ENCODE assay signal across 10 cellular contexts in the genomic region with DNA sequence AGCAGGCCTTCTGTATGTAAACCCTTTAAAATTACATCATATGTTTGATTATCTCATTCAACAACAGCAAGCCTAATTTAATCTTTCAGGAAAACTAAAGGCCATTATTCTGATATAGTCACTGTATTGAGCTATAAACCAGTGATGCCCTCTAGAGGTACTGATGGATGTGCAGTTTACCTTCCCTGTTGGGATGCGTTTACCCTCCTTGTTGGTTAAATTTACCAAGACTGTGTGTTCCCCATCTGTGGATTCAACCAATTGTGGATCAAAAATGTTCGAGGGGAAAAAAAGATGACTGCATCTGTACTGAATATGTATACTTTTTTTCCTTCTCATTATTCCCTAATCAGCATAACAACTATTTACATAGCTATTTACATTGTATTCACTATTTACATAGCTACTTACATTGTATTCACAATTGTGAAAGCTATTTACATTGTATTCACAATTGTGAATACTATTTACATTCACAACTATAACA. TPM values are rescaled to one million over a fixed set of nuclear protein-coding genes. Genes with fewer than 3 reads are reported as not detected.
DNase-seq lines count a peak whose midpoint lies in the region; ATAC-seq and TF ChIP-seq lines count a peak whose summit lies in the region.
"Had no signal": no experiment of that assay in that cellular context is flagged by ENCODE, and none has a peak within 500 bp of the region (broad histone marks: within the 10 kb centered on the region; RNA-seq: fewer than 3 reads in every experiment).

No MANE protein-coding gene starts in this region.

- H3K4me3 ChIP-seq in PC-3 (ENCODE audit: low read length) (no peak overlapping the region), fibroblast of mammary gland (ENCODE audit: control insufficient read depth, low read depth, low read length) (no peak overlapping the region), colonic mucosa (no peak overlapping the region)
- H3K4me3 ChIP-seq: SJCRH30 had no signal

- peaks cover 16 to 29% of the 10 kb centered on the region in 2 donors for H3K4me1 Mint-ChIP-seq in stimulated activated naive B cell treated with anti-CD40 and anti-IgM and Interleukin-4, amounts not matched to agents 10 μg/mL and 1 μg/mL and 100 μg/mL, for 72 hours

- H3K9me3 ChIP-seq in PC-3 (ENCODE audit: low read length) (no peaks in the 10 kb centered on the region), colonic mucosa (no peaks in the 10 kb centered on the region)

- no peaks in the 10 kb centered on the region for H3F3A ChIP-seq in PC-3 (ENCODE audit: low read length, unreplicated experiment)

- ATAC-seq in PC-3: peak; percentile 63; the same call in 1 of the 2 replicates
- no peak for ATAC-seq in stimulated activated naive B cell treated with anti-CD40 and anti-IgM and Interleukin-4, amounts not matched to agents 10 μg/mL and 1 μg/mL and 100 μg/mL, for 72 hours (replicated peaks)

- no peaks in the 10 kb centered on the region for H3K27me3 ChIP-seq in PC-3 (ENCODE audit: low read length)
- no peaks in the 10 kb centered on the region for H3K27me3 ChIP-seq in colonic mucosa
- H3K27me3 ChIP-seq: SJCRH30 had no signal

- no peak overlapping the region for H3K4me2 ChIP-seq in PC-3 (ENCODE audit: low read length)

- BruUV-seq in PC-3 (replicated peaks; lab: Mats Ljungman, UMichigan): no TSS peak

- H3K27ac Mint-ChIP-seq in stimulated activated naive B cell treated with anti-CD40 and anti-IgM and Interleukin-4, amounts not matched to agents 10 μg/mL and 1 μg/mL and 100 μg/mL, for 72 hours: no peak overlapping the region

- H3K27ac ChIP-seq in 22Rv1 (peak overlapping the region; percentile 52), PC-3 (ENCODE audit: low read length) (no peak overlapping the region), colonic mucosa (no peak overlapping the region)
- H3K27ac ChIP-seq: SJCRH30 had no signal

- no peak overlapping the region for H3K4me3 Mint-ChIP-seq in stimulated activated naive B cell treated with anti-CD40 and anti-IgM and Interleukin-4, amounts not matched to agents 10 μg/mL and 1 μg/mL and 100 μg/mL, for 72 hours
- H3K4me3 Mint-ChIP-seq: activated T-cell treated with anti-CD3 and anti-CD28 coated beads, Interleukin-2, amount 50 U/mL, for 4 hours had no signal

- TF ChIP-seq CTCF in 22Rv1 (IDR thresholded peaks at IDR 0.05) (peak; percentile 27), PC-3 (conservative IDR thresholded peaks at IDR 0.05; ENCODE audit: low read depth, low read length) (peak; percentile 36; the same call in 1 of the 2 replicates), fibroblast of mammary gland (conservative IDR thresholded peaks at IDR 0.05; ENCODE audit: control insufficient read depth, insufficient read depth, low read depth, low read length) (peak; percentile 51), colonic mucosa (IDR thresholded peaks at IDR 0.05) (no peak)

- H4K20me1 ChIP-seq in PC-3 (ENCODE audit: low read length): no peaks in the 10 kb centered on the region

- peaks cover 40 to 54% of the 10 kb centered on the region in 2 donors for H3K36me3 Mint-ChIP-seq in stimulated activated naive B cell treated with anti-CD40 and anti-IgM and Interleukin-4, amounts not matched to agents 10 μg/mL and 1 μg/mL and 100 μg/mL, for 72 hours

- H3K9me2 ChIP-seq in PC-3 (replicated peaks; ENCODE audit: low read length): no peaks in the 10 kb centered on the region

- no peak overlapping the region for H2AFZ ChIP-seq in PC-3 (ENCODE audit: low read length)

- H3K9ac ChIP-seq in PC-3 (ENCODE audit: low read length) (no peak overlapping the region), colonic mucosa (ENCODE audit: low read depth in 2 of 2, low read length in 2 of 2) (no peak overlapping the region)

- H3K36me3 ChIP-seq in PC-3 (ENCODE audit: low read depth, low read length) (peaks cover 27% of the 10 kb centered on the region), colonic mucosa (no peaks in the 10 kb centered on the region)

- H3K4me1 ChIP-seq in PC-3 (ENCODE audit: insufficient read depth, low read length) (no peaks in the 10 kb centered on the region), colonic mucosa (no peaks in the 10 kb centered on the region)
- H3K4me1 ChIP-seq: SJCRH30 had no signal

- H3K79me2 ChIP-seq in PC-3 (ENCODE audit: low read length): peaks cover 29% of the 10 kb centered on the region

- peaks cover 14 to 19% of the 10 kb centered on the region in 2 donors for H3K9me3 Mint-ChIP-seq in stimulated activated naive B cell treated with anti-CD40 and anti-IgM and Interleukin-4, amounts not matched to agents 10 μg/mL and 1 μg/mL and 100 μg/mL, for 72 hours

- CTCF ChIA-PET in PC-3 (lab: Charles Lee): interaction anchor here (0.6 to 1.0 kb wide), 3 partner anchors 76 to 886 kb away, joined by 3 read pairs; no protein-coding TSS in a partner anchor

- intact Hi-C loops in PC-3 (cut with micrococcal nuclease) (loop anchor here (1.0 to 5.0 kb wide), 2 partner anchors 145 to 786 kb away; a partner anchor contains a TSS), colonic mucosa (cut with DNase I) (loop anchor here (5.0 kb wide), 2 partner anchors 76 to 271 kb away; no protein-coding TSS in a partner anchor)

- POLR2A ChIA-PET in PC-3 (lab: Charles Lee; ENCODE audit: unreplicated experiment): no interaction called here

- DNase-seq in G401 (ENCODE audit: low spot score) (peak; percentile 15), PC-3 (peak; percentile 21), fibroblast of mammary gland (ENCODE audit: low read depth) (peak; percentile 27), colonic mucosa (no peak), mesenteric fat pad (ENCODE audit: low spot score) (no peak)
- DNase-seq in central memory CD4-positive, alpha-beta T cell: no peak
- no peak for DNase-seq in stimulated activated naive B cell treated with anti-CD40 and anti-IgM and Interleukin-4, amounts not matched to agents 10 μg/mL and 1 μg/mL and 100 μg/mL, for 72 hours
- DNase-seq: activated T-cell treated with anti-CD3 and anti-CD28 coated beads, Interleukin-2, amount 50 U/mL, for 4 hours had no signal

- H3K27me3 Mint-ChIP-seq in stimulated activated naive B cell treated with anti-CD40 and anti-IgM and Interleukin-4, amounts not matched to agents 10 μg/mL and 1 μg/mL and 100 μg/mL, for 72 hours: no peaks in the 10 kb centered on the region

- in situ Hi-C loops in G401 (cut with HindIII; ENCODE audit: low sequenced_read_pairs): no loop called here

RNA-seq across cellular contexts. Expression of a gene that starts 3.7 kb away (rescaled TPM):
- total RNA-seq in G401 (2014; rRNA removed; shearing (Covaris generic)): not detected in 2 replicates
- total RNA-seq in PC-3 (2014; rRNA removed): 0.07 TPM in 1 of 2 replicates, not detected in the other
- total RNA-seq in colonic mucosa: under 1 TPM in 1 of 2 donors, not detected in 1; 0.30 TPM
- not detected for total RNA-seq in mesenteric fat pad

RNA-seq across cellular contexts. Expression of a gene that starts 9.9 kb away (rescaled TPM):
- 30.0 and 36.4 TPM in 2 replicates for total RNA-seq in G401 (2014; rRNA removed; shearing (Covaris generic))
- total RNA-seq in PC-3 (2014; rRNA removed) (8.2 and 10.2 TPM in 2 replicates), colonic mucosa (10 to 100 TPM in 1 of 2 donors, 1 to 10 TPM in 1; 9.5 to 10.1 TPM), mesenteric fat pad (10.1 TPM)

RNA-seq across cellular contexts. Expression of a gene that starts 10.1 kb away (rescaled TPM):
- 12.8 and 23.6 TPM in 2 replicates for total RNA-seq in G401 (2014; rRNA removed; shearing (Covaris generic))
- total RNA-seq in PC-3 (2014; rRNA removed): 4.5 and 4.8 TPM in 2 replicates
- total RNA-seq in colonic mucosa: 10 to 100 TPM in 1 of 2 donors, 1 to 10 TPM in 1; 9.3 to 17.4 TPM
- total RNA-seq in mesenteric fat pad: 21.6 TPM

RNA-seq across cellular contexts. Expression of a gene that starts 47.0 kb away (rescaled TPM):
- not detected in 2 replicates for total RNA-seq in G401 (2014; rRNA removed; shearing (Covaris generic))
- not detected in 2 replicates for total RNA-seq in PC-3 (2014; rRNA removed)
- 10 to 100 TPM in 1 of 2 donors, 1 to 10 TPM in 1; 3.4 to 33.1 TPM for total RNA-seq in colonic mucosa
- total RNA-seq in mesenteric fat pad: 4.7 TPM
- total RNA-seq: SJCRH30 had no signal

Comparison
In these comparisons a context has a peak if more than half of its experiments do, and no peak if none do; other contexts are left out.
1. DNase-seq: peak in G401 (single experiment), PC-3 (single experiment) and fibroblast of mammary gland (single experiment); none in central memory CD4-positive, alpha-beta T cell (single experiment), stimulated activated naive B cell treated with anti-CD40 and anti-IgM and Interleukin-4, amounts not matched to agents 10 μg/mL and 1 μg/mL and 100 μg/mL, for 72 hours (single experiment), colonic mucosa (single experiment) and mesenteric fat pad (single experiment).